Comparison of ENCODE assay signal across 2 cellular contexts in the genomic region with DNA sequence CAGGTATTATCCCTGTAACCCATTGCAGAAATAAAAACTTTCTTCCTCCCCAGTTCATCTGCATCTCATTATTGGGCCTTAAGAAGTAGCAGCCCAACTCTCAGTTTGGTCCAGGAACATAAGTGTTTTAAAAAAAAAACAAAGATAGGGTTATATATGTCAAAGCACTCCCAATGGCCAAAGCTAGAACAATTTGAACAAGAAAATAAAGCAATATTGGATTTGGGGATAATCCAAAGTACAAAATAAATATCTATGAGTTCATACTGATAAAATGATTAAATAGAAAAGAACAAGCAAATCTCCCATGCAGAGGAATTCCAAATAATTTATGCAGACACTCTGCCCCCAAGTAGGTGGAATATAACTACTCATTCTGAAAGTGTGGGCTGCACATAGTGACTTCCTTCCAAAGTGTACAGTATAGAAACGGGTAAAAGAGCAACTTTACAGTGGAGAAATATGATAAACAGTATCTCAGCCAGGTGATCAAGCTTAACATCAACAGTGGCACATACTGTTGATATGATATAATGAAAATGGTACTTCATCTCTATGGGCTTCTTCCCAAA. TPM values are rescaled to one million over a fixed set of nuclear protein-coding genes. Genes with fewer than 3 reads are reported as not detected.
"Had no signal": no experiment of that assay in that cellular context is flagged by ENCODE, and none has a peak within 500 bp of the region (broad histone marks: within the 10 kb centered on the region; RNA-seq: fewer than 3 reads in every experiment).

No MANE protein-coding gene starts in this region.

RNA-seq across cellular contexts. Expression of gene CTSV, which starts 49.1 kb away (rescaled TPM):
- total RNA-seq: activated B cell treated with CpG ODN at 0.5 μM for 24 hours; naive thymus-derived CD8-positive, alpha-beta T cell had no signal
